8 cellular contexts compared by ENCODE assay signal in the genomic region with DNA sequence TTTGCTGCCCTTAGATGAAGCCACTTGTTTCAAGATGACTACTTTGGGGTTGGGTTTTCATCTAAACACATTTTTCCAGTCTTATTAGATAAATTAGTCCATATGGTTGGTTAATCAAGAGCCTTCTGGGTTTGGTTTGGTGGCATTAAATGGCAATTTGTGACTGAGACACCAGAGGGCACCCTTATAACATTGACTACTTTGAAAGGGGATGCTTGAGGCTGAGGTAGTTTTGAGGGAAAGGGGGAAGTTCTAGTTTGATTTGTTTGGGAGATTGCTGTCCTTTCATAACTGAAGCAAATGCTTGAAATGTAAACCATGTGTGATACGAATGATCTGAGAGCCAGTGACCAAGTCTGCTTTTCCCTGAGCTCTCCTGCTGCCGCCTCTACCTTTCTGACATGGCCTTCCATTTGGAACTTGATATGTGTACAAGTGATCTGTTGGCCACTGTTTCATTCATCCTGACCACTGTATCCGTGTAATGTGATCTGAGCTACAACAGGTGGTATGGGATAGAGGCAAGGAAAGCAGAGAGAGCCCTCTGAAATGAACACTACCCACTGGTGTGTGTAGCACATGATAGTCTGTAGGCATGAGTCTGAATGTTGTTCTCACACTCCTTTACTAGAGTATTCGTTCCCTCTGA. TPM values are rescaled to one million over a fixed set of nuclear protein-coding genes. Genes with fewer than 3 reads are reported as not detected.
DNase-seq lines count a peak whose midpoint lies in the region; ATAC-seq and TF ChIP-seq lines count a peak whose summit lies in the region.

No MANE protein-coding gene starts in this region.

- H3K27ac ChIP-seq in SU-DHL-6 (ENCODE audit: low read depth, low read length): no peak overlapping the region
- H3K27ac ChIP-seq in muscle layer of colon (ENCODE audit: low read depth, low read length): peak overlapping the region; percentile 95

- H3K36me3 ChIP-seq in SU-DHL-6 (ENCODE audit: low read length) (peaks cover 40% of the 10 kb centered on the region), muscle layer of colon (ENCODE audit: insufficient read depth, low read length) (no peaks in the 10 kb centered on the region)

- H3K4me3 ChIP-seq in SU-DHL-6 (ENCODE audit: insufficient read depth, low read length, poor library complexity, severe bottlenecking) (no peak overlapping the region), muscle layer of colon (ENCODE audit: low read depth in 1 of 2, low read length in 2 of 2) (no peak overlapping the region)

- H4K20me1 ChIP-seq in SU-DHL-6 (ENCODE audit: low read depth, low read length): peaks cover 7% of the 10 kb centered on the region; the same call in 1 of the 2 replicates

- no peaks in the 10 kb centered on the region for H3K27me3 ChIP-seq in SU-DHL-6 (ENCODE audit: low read length)
- no peaks in the 10 kb centered on the region for H3K27me3 ChIP-seq in muscle layer of colon (ENCODE audit: control insufficient read depth in 1 of 2, insufficient read depth in 2 of 2, low read length in 2 of 2)

- DNase-seq in activated T-cell treated with anti-CD3 and anti-CD28 coated beads for 4 hours (peak; percentile 60), NAMALWA (ENCODE audit: low spot score) (peak; percentile 79), endothelial cell (ENCODE audit: low spot score) (peak; percentile 62)
- DNase-seq in activated T-cell treated with anti-CD3 and anti-CD28 coated beads, Interleukin-2, amount 50 U/mL, for 1 hour: no peak

- no peak overlapping the region for H3K9ac ChIP-seq in SU-DHL-6 (ENCODE audit: low read length)
- no peak overlapping the region for H3K9ac ChIP-seq in muscle layer of colon (ENCODE audit: low read length)

- no peaks in the 10 kb centered on the region for H3K9me2 ChIP-seq in SU-DHL-6 (replicated peaks; ENCODE audit: insufficient read depth, low read length)

- H3K9me3 ChIP-seq in SU-DHL-6 (ENCODE audit: insufficient read depth, low read length): no peaks in the 10 kb centered on the region
- H3K9me3 ChIP-seq in muscle layer of colon (ENCODE audit: low read length): no peaks in the 10 kb centered on the region

- H3K4me1 Mint-ChIP-seq in endothelial cell (ENCODE audit: unreplicated experiment): peaks cover 6% of the 10 kb centered on the region

- peaks cover 55% of the 10 kb centered on the region for H3K4me1 ChIP-seq in muscle layer of colon (ENCODE audit: insufficient read depth, low read length)

- peaks cover 13% of the 10 kb centered on the region; the same call in 1 of the 2 replicates for H3F3A ChIP-seq in SU-DHL-6 (ENCODE audit: insufficient read depth)

- no peaks in the 10 kb centered on the region for H3K36me3 Mint-ChIP-seq in endothelial cell (ENCODE audit: low read depth, unreplicated experiment)

- H3K27ac Mint-ChIP-seq in endothelial cell (ENCODE audit: unreplicated experiment): no peak overlapping the region

- ATAC-seq in GM18511 (IDR thresholded peaks at IDR 0.05; ENCODE audit: unreplicated experiment): no peak
- ATAC-seq in GM18520 (IDR thresholded peaks at IDR 0.05; ENCODE audit: unreplicated experiment): no peak

- H3K27me3 Mint-ChIP-seq in endothelial cell (ENCODE audit: unreplicated experiment): no peaks in the 10 kb centered on the region

- H3K4me3 Mint-ChIP-seq in endothelial cell (ENCODE audit: unreplicated experiment): peak overlapping the region; percentile 14

- H2AFZ ChIP-seq in SU-DHL-6 (ENCODE audit: low read depth, low read length, severe bottlenecking): no peak overlapping the region

- peak; percentile 69 for TF ChIP-seq CTCF in SU-DHL-6 (IDR thresholded peaks at IDR 0.05; ENCODE audit: insufficient read depth, low read length, poor library complexity, severe bottlenecking)
- TF ChIP-seq CTCF in endothelial cell (IDR thresholded peaks at IDR 0.05; ENCODE audit: unreplicated experiment): peak; percentile 51

- no peaks in the 10 kb centered on the region for H3K9me3 Mint-ChIP-seq in endothelial cell (ENCODE audit: unreplicated experiment)

- H3K79me2 ChIP-seq in SU-DHL-6 (ENCODE audit: insufficient read depth, low read length): no peaks in the 10 kb centered on the region

- no peak overlapping the region for H3K4me2 ChIP-seq in SU-DHL-6 (ENCODE audit: low read depth, low read length, poor library complexity, severe bottlenecking)

RNA-seq across cellular contexts. Expression of a gene that starts 5.8 kb away (rescaled TPM):
- 42.8 TPM for total RNA-seq in endothelial cell (ENCODE audit: unreplicated experiment)

RNA-seq across cellular contexts. Expression of a gene that starts 15.5 kb away (rescaled TPM):
- total RNA-seq in endothelial cell (ENCODE audit: unreplicated experiment): 18.2 TPM
